8 cellular contexts compared by ENCODE assay signal in the genomic region with DNA sequence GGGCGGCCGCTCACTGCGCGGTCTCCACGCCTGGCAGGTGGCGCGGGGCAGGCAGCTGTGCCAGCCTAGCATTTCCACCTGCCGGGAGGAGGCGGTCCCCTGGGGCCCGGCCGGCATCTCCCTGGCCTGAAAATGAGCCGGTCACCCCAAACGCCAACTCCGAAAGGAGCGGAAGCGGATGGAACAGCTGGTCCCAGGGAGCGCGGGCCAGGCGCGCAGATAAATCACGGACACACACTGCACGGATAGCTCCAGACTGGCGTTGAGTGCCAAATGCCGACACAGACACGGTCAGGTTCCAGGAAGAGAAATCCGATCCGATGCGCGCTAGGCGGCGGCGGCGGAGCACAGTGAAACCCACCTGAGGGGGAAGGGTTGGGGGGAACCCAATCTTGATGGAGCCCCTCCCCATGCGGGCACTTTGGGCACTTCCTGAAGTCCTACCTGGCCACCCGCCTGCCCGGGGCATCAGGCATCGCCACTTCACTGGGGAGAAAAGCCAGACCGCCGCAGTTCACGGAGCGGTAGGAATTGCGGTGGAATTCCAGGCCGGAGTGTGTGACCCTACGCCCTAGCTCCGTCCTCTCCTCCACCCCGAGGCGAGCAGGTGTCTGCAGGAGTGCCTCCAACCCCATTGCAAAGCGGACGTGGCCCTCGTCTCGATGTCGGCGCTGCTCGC. TPM values are rescaled to one million over a fixed set of nuclear protein-coding genes. Genes with fewer than 3 reads are reported as not detected.
A peak's percentile ranks its signal among the peaks of the same experiment; 100 is the strongest.
DNase-seq lines count a peak whose midpoint lies in the region; ATAC-seq, FAIRE-seq and TF ChIP-seq lines count a peak whose summit lies in the region.

No MANE protein-coding gene starts in this region.

- peaks cover 33% of the 10 kb centered on the region for H3K27me3 ChIP-seq in BE2C
- H3K27me3 ChIP-seq in esophagus muscularis mucosa = peaks cover 0 to 83% (median 29%) of the 10 kb centered on the region in 4 donors
- H3K27me3 ChIP-seq in neural cell (ENCODE audit: insufficient read depth, low read depth, low read length) = peaks cover 53% of the 10 kb centered on the region

- no peaks in the 10 kb centered on the region for H3K9me2 ChIP-seq in neural cell (ENCODE audit: insufficient read depth, low read length)

- peak overlapping the region; percentile 24 for H2AFZ ChIP-seq in neural cell (ENCODE audit: low read depth, low read length)

- H3K9me3 ChIP-seq in BE2C (no peaks in the 10 kb centered on the region), esophagus muscularis mucosa (no peaks in the 10 kb centered on the region), neural cell (ENCODE audit: low read length) (no peaks in the 10 kb centered on the region)

- H3K4me3 ChIP-seq in BE2C (ENCODE audit: low read depth, low read length) (peak overlapping the region; percentile 44), esophagus muscularis mucosa (peak overlapping the region; percentile 43 to 50 (median 48)), neural cell (ENCODE audit: low read length) (peak overlapping the region; percentile 70)

- H3K4me1 ChIP-seq in BE2C = no peaks in the 10 kb centered on the region
- H3K4me1 ChIP-seq in esophagus muscularis mucosa = peaks cover 14 to 21% (median 20%) of the 10 kb centered on the region in 4 donors

- H3K9ac ChIP-seq in neural cell (ENCODE audit: low read length) = peak overlapping the region; percentile 17

- TF ChIP-seq EP300 in esophagus muscularis mucosa (IDR thresholded peaks at IDR 0.05) (no peak), neural cell (conservative IDR thresholded peaks at IDR 0.05; ENCODE audit: poor library complexity, severe bottlenecking) (no peak)

- H3K36me3 ChIP-seq in BE2C (no peaks in the 10 kb centered on the region), esophagus muscularis mucosa (no peaks in the 10 kb centered on the region), neural cell (ENCODE audit: insufficient read depth, low read length) (no peaks in the 10 kb centered on the region)

- no peak for TF ChIP-seq CTCF in BE2C (IDR thresholded peaks at IDR 0.05; ENCODE audit: low read depth, low read length)
- TF ChIP-seq CTCF in esophagus muscularis mucosa (IDR thresholded peaks at IDR 0.05) = no peak
- no peak for TF ChIP-seq CTCF in neural cell (IDR thresholded peaks at IDR 0.05; ENCODE audit: poor library complexity, severe bottlenecking)

- no peaks in the 10 kb centered on the region for H4K20me1 ChIP-seq in neural cell (ENCODE audit: insufficient read depth)

- no peak for ATAC-seq in GM21737 (IDR thresholded peaks at IDR 0.05; ENCODE audit: unreplicated experiment)
- ATAC-seq in GM21526 (IDR thresholded peaks at IDR 0.05; ENCODE audit: low FRiP score, unreplicated experiment) = no peak

- H3K4me2 ChIP-seq in neural cell (ENCODE audit: low read length) = peak overlapping the region; percentile 77

- no peaks in the 10 kb centered on the region for H3F3A ChIP-seq in neural cell (ENCODE audit: insufficient read depth, low read length, poor library complexity, severe bottlenecking)

- no peak for DNase-seq in BE2C
- peak; percentile 25 for DNase-seq in NCI-H510A (lab: John Stamatoyannopoulos, UW)
- DNase-seq in esophagus muscularis mucosa (ENCODE audit: extremely low spot score) = no peak
- no peak for DNase-seq in stimulated activated naive CD4-positive, alpha-beta T cell (lab: John Stamatoyannopoulos, UW)
- DNase-seq in GM19239 (ENCODE audit: insufficient read length, low spot score) = no peak

- no peak for TF ChIP-seq POLR2A in esophagus muscularis mucosa (IDR thresholded peaks at IDR 0.05; ENCODE audit: low read depth)

- no peak for FAIRE-seq in GM19239 (lab: Jason Lieb, UNC)

- H3K79me2 ChIP-seq in neural cell (replicated peaks; ENCODE audit: insufficient read depth, low read length) = no peaks in the 10 kb centered on the region

- WGBS in esophagus muscularis mucosa = 16% methylated on average over 18 of the region's 54 CpGs

- H3K27ac ChIP-seq in esophagus muscularis mucosa (replicated peaks in 1 of 4) (no peak overlapping the region), neural cell (ENCODE audit: low read length) (no peak overlapping the region)

- peak; percentile 17 for TF ChIP-seq RAD21 in neural cell (conservative IDR thresholded peaks at IDR 0.05)

- intact Hi-C loops in esophagus muscularis mucosa (cut with DNase I) = no loop called here

TF ChIP-seq in neural cell, 6 proteins besides CTCF, POLR2A, EP300 and RAD21:
- TF ChIP-seq TAF1 (IDR thresholded peaks at IDR 0.05; ENCODE audit: low read depth) (no peak), EZH2 (IDR thresholded peaks at IDR 0.05; ENCODE audit: borderline replicate concordance, insufficient read depth, low read length, poor library complexity, severe bottlenecking) (peak; percentile 57), MXI1 (conservative IDR thresholded peaks at IDR 0.05; ENCODE audit: poor library complexity, severe bottlenecking) (no peak)

RNA-seq across cellular contexts. Expression of gene PLEKHD1, which starts 0.6 kb away (rescaled TPM):
- 0.14 TPM for polyA plus RNA-seq in BE2C (2012; ENCODE audit: insufficient read depth, insufficient read length, low read depth)
- total RNA-seq in esophagus muscularis mucosa = under 1 TPM in 1 of 4 donors, not detected in 3; 0.17 TPM
- polyA plus RNA-seq in neural cell = 0.52 TPM in 1 of 2 replicates, not detected in the other
- polyA minus RNA-seq in neural cell = 0.24 and 0.35 TPM in 2 replicates
